In genomic region chr3:51896607-51897305, GRCh38 we compare ENCODE assay signal across 25 cellular contexts. TPM values are rescaled to one million over a fixed set of nuclear protein-coding genes. Genes with fewer than 3 reads are reported as not detected.
"Had no signal": no experiment of that assay in that cellular context is flagged by ENCODE, and none has a peak within 500 bp of the region (broad histone marks: within the 10 kb centered on the region; RNA-seq: fewer than 3 reads in every experiment).

No MANE protein-coding gene starts in this region.

- H3K36me3 Mint-ChIP-seq: mesothelial cell of epicardium; natural killer cell treated with Interleukin-12 subunit alpha and Interleukin-12 subunit beta and Interleukin-15 and Interleukin-18, amount 100 ng/mL, for 72 hours; neural progenitor cell; type B pancreatic cell had no signal

- H3K27ac ChIP-seq: colonic mucosa, heart left ventricle, neural progenitor cell, pancreas, suprapubic skin, thyroid gland had no signal

- H3K4me1 Mint-ChIP-seq: mesothelial cell of epicardium had no signal

- H3K27me3 ChIP-seq: colonic mucosa, neural progenitor cell, pancreas, suprapubic skin, thyroid gland had no signal

- H3K4me2 ChIP-seq: neural progenitor cell had no signal

- H3K4me1 ChIP-seq: colonic mucosa, heart left ventricle, pancreas, suprapubic skin, thyroid gland had no signal

- H3K27ac Mint-ChIP-seq: mesothelial cell of epicardium; natural killer cell treated with Interleukin-12 subunit alpha and Interleukin-12 subunit beta and Interleukin-15 and Interleukin-18, amount 100 ng/mL, for 72 hours; neural progenitor cell; progenitor cell of endocrine pancreas; type B pancreatic cell had no signal

- H3K4me3 ChIP-seq: colonic mucosa, heart left ventricle, neural progenitor cell, pancreas, suprapubic skin, thyroid gland had no signal

- DNase-seq: colonic mucosa; dermis blood vessel endothelial cell; heart left ventricle; hippocampal formation; nucleus accumbens; pancreas; right cardiac atrium; small intestine; stimulated activated CD4-positive, alpha-beta T cell treated with anti-CD3 and anti-CD28 coated beads, Interleukin-12 subunit alpha, Interleukin-12 subunit beta, amount 100 ng/mL, for 4 hours; stimulated activated naive CD4-positive, alpha-beta T cell treated with Interleukin-2 at 50 U/mL for 16 hours; thyroid gland had no signal

- ATAC-seq: heart left ventricle; natural killer cell treated with Interleukin-12 subunit alpha and Interleukin-12 subunit beta and Interleukin-15 and Interleukin-18, amount 100 ng/mL, for 72 hours; pancreas; right cardiac atrium had no signal

- H3K9me3 Mint-ChIP-seq: mesothelial cell of epicardium; natural killer cell treated with Interleukin-12 subunit alpha and Interleukin-12 subunit beta and Interleukin-15 and Interleukin-18, amount 100 ng/mL, for 72 hours; neural progenitor cell; type B pancreatic cell had no signal

- H3K36me3 ChIP-seq: colonic mucosa, heart left ventricle, neural progenitor cell, pancreas, suprapubic skin, thyroid gland had no signal

- H3K9ac ChIP-seq: neural progenitor cell had no signal

- H3K4me3 Mint-ChIP-seq: mesothelial cell of epicardium; natural killer cell treated with Interleukin-12 subunit alpha and Interleukin-12 subunit beta and Interleukin-15 and Interleukin-18, amount 100 ng/mL, for 72 hours; neural progenitor cell; type B pancreatic cell had no signal

- H3K9me3 ChIP-seq: colonic mucosa, heart left ventricle, pancreas, suprapubic skin, thyroid gland had no signal

RNA-seq across cellular contexts. Expression of gene IQCF1, which starts 6.4 kb away (rescaled TPM):
- total RNA-seq: colonic mucosa; dermis blood vessel endothelial cell; endothelial cell of umbilical vein; fibroblast of lung; frontal cortex; glomerular endothelial cell; heart left ventricle; kidney epithelial cell; liver; lung microvascular endothelial cell; mesothelial cell of epicardium; natural killer cell treated with Interleukin-12 subunit alpha and Interleukin-12 subunit beta and Interleukin-15 and Interleukin-18, amount 100 ng/mL, for 72 hours; pancreas; progenitor cell of endocrine pancreas; right cardiac atrium; suprapubic skin; thyroid gland had no signal
- polyA plus RNA-seq: endothelial cell of umbilical vein, esophagus, fibroblast of lung, heart left ventricle, liver, pancreas, right cardiac atrium, small intestine had no signal

RNA-seq across cellular contexts. Expression of gene IQCF5, which starts 21.4 kb away (rescaled TPM):
- total RNA-seq: colonic mucosa; dermis blood vessel endothelial cell; endothelial cell of umbilical vein; fibroblast of lung; frontal cortex; glomerular endothelial cell; heart left ventricle; kidney epithelial cell; liver; lung microvascular endothelial cell; mesothelial cell of epicardium; natural killer cell treated with Interleukin-12 subunit alpha and Interleukin-12 subunit beta and Interleukin-15 and Interleukin-18, amount 100 ng/mL, for 72 hours; pancreas; progenitor cell of endocrine pancreas; right cardiac atrium; suprapubic skin; thyroid gland had no signal
- polyA plus RNA-seq: endothelial cell of umbilical vein, esophagus, fibroblast of lung, heart left ventricle, liver, pancreas, right cardiac atrium, small intestine had no signal

RNA-seq across cellular contexts. Expression of gene IQCF2, which starts 35.3 kb away (rescaled TPM):
- total RNA-seq: colonic mucosa; dermis blood vessel endothelial cell; endothelial cell of umbilical vein; fibroblast of lung; frontal cortex; glomerular endothelial cell; heart left ventricle; kidney epithelial cell; liver; lung microvascular endothelial cell; mesothelial cell of epicardium; natural killer cell treated with Interleukin-12 subunit alpha and Interleukin-12 subunit beta and Interleukin-15 and Interleukin-18, amount 100 ng/mL, for 72 hours; pancreas; progenitor cell of endocrine pancreas; right cardiac atrium; suprapubic skin; thyroid gland had no signal
- polyA plus RNA-seq: endothelial cell of umbilical vein, esophagus, fibroblast of lung, heart left ventricle, liver, pancreas, right cardiac atrium, small intestine had no signal
